Comparison of ENCODE assay signal across 10 cellular contexts in genomic region chr20:57219071-57219677, GRCh38. TPM values are rescaled to one million over a fixed set of nuclear protein-coding genes. Genes with fewer than 3 reads are reported as not detected.
"Had no signal": no experiment of that assay in that cellular context is flagged by ENCODE, and none has a peak within 500 bp of the region (broad histone marks: within the 10 kb centered on the region; RNA-seq: fewer than 3 reads in every experiment).

No MANE protein-coding gene starts in this region.

- H3K9ac ChIP-seq: KMS-11 had no signal

- H3K4me3 ChIP-seq: GM23338 had no signal

- FAIRE-seq: H54 had no signal

- H2AFZ ChIP-seq: GM23338 had no signal

- ATAC-seq: GM23338, HepG2 had no signal

- H3K4me2 ChIP-seq: GM23338, KMS-11 had no signal

- H3K27ac ChIP-seq: HL-60, KMS-11 had no signal

- DNase-seq: H9, HCEC 1CT, HFFc6, IMR-90, KBM-7 had no signal

RNA-seq across cellular contexts. Expression of gene BMP7, which starts 47.3 kb away (rescaled TPM):
- total RNA-seq: HepG2, HFFc6, IMR-90 had no signal
- polyA plus RNA-seq: HepG2, IMR-90 had no signal
